26 cellular contexts compared by ENCODE assay signal in genomic region chr3:110656394-110656793, GRCh38.
A peak's percentile ranks its signal among the peaks of the same experiment; 100 is the strongest.
DNase-seq lines count a peak whose midpoint lies in the region; ATAC-seq and TF ChIP-seq lines count a peak whose summit lies in the region.
"Had no signal": no experiment of that assay in that cellular context is flagged by ENCODE, and none has a peak within 500 bp of the region (broad histone marks: within the 10 kb centered on the region; RNA-seq: fewer than 3 reads in every experiment).

No MANE protein-coding gene starts in this region.

- no peak overlapping the region for H3K27ac ChIP-seq in A673 (ENCODE audit: low read depth, low read length, poor library complexity, severe bottlenecking)
- H3K27ac ChIP-seq: C4-2B, RWPE1 had no signal

- H3K27me3 ChIP-seq in A673 (replicated peaks; ENCODE audit: insufficient read depth, low read depth, low read length, poor library complexity): peaks cover 8% of the 10 kb centered on the region

- no peaks in the 10 kb centered on the region for H3K9me3 Mint-ChIP-seq in nephron

- intact Hi-C loops in A673 (cut with micrococcal nuclease; ENCODE audit: unreplicated experiment): no loop called here

- H3K27me3 Mint-ChIP-seq in nephron (ENCODE audit: low read depth) (no peaks in the 10 kb centered on the region), T-helper 17 cell (no peaks in the 10 kb centered on the region)
- H3K27me3 Mint-ChIP-seq: IgD-negative memory B cell had no signal

- H3K4me1 Mint-ChIP-seq in nephron (peaks cover 12% of the 10 kb centered on the region), T-helper 17 cell (no peaks in the 10 kb centered on the region)
- H3K4me1 Mint-ChIP-seq: CD8-positive, alpha-beta memory T cell; IgD-negative memory B cell had no signal

- H3K4me1 ChIP-seq in A673 (ENCODE audit: insufficient read depth, low read length, poor library complexity, severe bottlenecking): peaks cover 5% of the 10 kb centered on the region
- H3K4me1 ChIP-seq: HAP-1 had no signal

- no peak overlapping the region for H3K4me3 ChIP-seq in A673 (ENCODE audit: low read depth, low read length, poor library complexity, severe bottlenecking)
- no peak overlapping the region for H3K4me3 ChIP-seq in choroid plexus epithelial cell (ENCODE audit: low read depth, low read length)
- H3K4me3 ChIP-seq in fibroblast of villous mesenchyme (ENCODE audit: low read depth, low read length): no peak overlapping the region
- H3K4me3 ChIP-seq: GM23338, HAP-1 had no signal

- no peaks in the 10 kb centered on the region for H3K36me3 Mint-ChIP-seq in nephron (ENCODE audit: low read depth)
- no peaks in the 10 kb centered on the region for H3K36me3 Mint-ChIP-seq in T-helper 17 cell (ENCODE audit: low read depth)
- H3K36me3 Mint-ChIP-seq: CD8-positive, alpha-beta memory T cell; IgD-negative memory B cell had no signal

- BruUV-seq in A673 (replicated peaks; lab: Mats Ljungman, UMichigan): no TSS peak

- H3K4me3 Mint-ChIP-seq in nephron (no peak overlapping the region), T-helper 17 cell (no peak overlapping the region)
- H3K4me3 Mint-ChIP-seq: CD8-positive, alpha-beta memory T cell; GM23338; IgD-negative memory B cell had no signal

- CTCF ChIA-PET in A673 (lab: Charles Lee): no interaction called here

- H3K27ac Mint-ChIP-seq in nephron (peak overlapping the region in 2 of 3 experiments; percentile 11 to 57), T-helper 17 cell (no peak overlapping the region)
- H3K27ac Mint-ChIP-seq: CD8-positive, alpha-beta memory T cell; GM23338; IgD-negative memory B cell had no signal

- H3K36me3 ChIP-seq in A673 (ENCODE audit: insufficient read depth, low read length, poor library complexity, severe bottlenecking): no peaks in the 10 kb centered on the region
- H3K36me3 ChIP-seq: HAP-1 had no signal

- peak; percentile 80 for DNase-seq in A673 (ENCODE audit: low spot score)
- peak; percentile 25 for DNase-seq in choroid plexus epithelial cell (ENCODE audit: low read depth)
- DNase-seq in fibroblast of villous mesenchyme (ENCODE audit: low read depth): peak; percentile 9
- DNase-seq in NCI-H345 (lab: John Stamatoyannopoulos, UW): no peak
- no peak for DNase-seq in T-helper 17 cell
- DNase-seq: 8988T; Calu3; CD8-positive, alpha-beta memory T cell; DMS153; Karpas-422; NCI-H1436; NCI-H1930; NCI-H2227 treated with DMSO at 0.1 percent for 48 hours; NCI-H510A treated with DMSO at 0.1 percent for 48 hours; NCI-H748 treated with DMSO at 0.1 percent for 48 hours; NK-92 treated with Interleukin-12 subunit alpha and Interleukin-12 subunit beta, amount 100 ng/mL, for 24 hours; SHP77 treated with DMSO at 0.1 percent for 48 hours; SK-N-SH had no signal

- no peak for ATAC-seq in T-helper 17 cell
- ATAC-seq in GM21723 (IDR thresholded peaks at IDR 0.05; ENCODE audit: unreplicated experiment): no peak
- ATAC-seq in HG02870 (IDR thresholded peaks at IDR 0.05; ENCODE audit: unreplicated experiment): no peak
- ATAC-seq: GM23338 had no signal

- TF ChIP-seq CTCF in A673 (conservative IDR thresholded peaks at IDR 0.05; ENCODE audit: low read depth, low read length): no peak
- no peak for TF ChIP-seq CTCF in choroid plexus epithelial cell (conservative IDR thresholded peaks at IDR 0.05; ENCODE audit: low read depth, low read length)
- TF ChIP-seq CTCF in fibroblast of villous mesenchyme (IDR thresholded peaks at IDR 0.05; ENCODE audit: insufficient read depth, low read depth, low read length): no peak
- TF ChIP-seq CTCF in nephron (IDR thresholded peaks at IDR 0.05; ENCODE audit: unreplicated experiment in 3 of 3): no peak

- no peaks in the 10 kb centered on the region for H3K9me3 ChIP-seq in A673 (ENCODE audit: low read depth, low read length, poor library complexity, severe bottlenecking)
- no peaks in the 10 kb centered on the region for H3K9me3 ChIP-seq in T-helper 17 cell (ENCODE audit: control insufficient read depth, low read length, poor library complexity, severe bottlenecking)
- H3K9me3 ChIP-seq: HAP-1, SK-N-SH had no signal

- POLR2A ChIA-PET in A673 (lab: Charles Lee; ENCODE audit: low non-redundant PET): no interaction called here

Comparison
In these comparisons a context has a peak if more than half of its experiments do, and no peak if none do; other contexts are left out.
1. DNase-seq: peak in A673 (single experiment), choroid plexus epithelial cell (single experiment) and fibroblast of villous mesenchyme (single experiment); none in NCI-H345 (single experiment) and T-helper 17 cell (0 of 3).